ENCODE assay signal across 11 cellular contexts in the genomic region with DNA sequence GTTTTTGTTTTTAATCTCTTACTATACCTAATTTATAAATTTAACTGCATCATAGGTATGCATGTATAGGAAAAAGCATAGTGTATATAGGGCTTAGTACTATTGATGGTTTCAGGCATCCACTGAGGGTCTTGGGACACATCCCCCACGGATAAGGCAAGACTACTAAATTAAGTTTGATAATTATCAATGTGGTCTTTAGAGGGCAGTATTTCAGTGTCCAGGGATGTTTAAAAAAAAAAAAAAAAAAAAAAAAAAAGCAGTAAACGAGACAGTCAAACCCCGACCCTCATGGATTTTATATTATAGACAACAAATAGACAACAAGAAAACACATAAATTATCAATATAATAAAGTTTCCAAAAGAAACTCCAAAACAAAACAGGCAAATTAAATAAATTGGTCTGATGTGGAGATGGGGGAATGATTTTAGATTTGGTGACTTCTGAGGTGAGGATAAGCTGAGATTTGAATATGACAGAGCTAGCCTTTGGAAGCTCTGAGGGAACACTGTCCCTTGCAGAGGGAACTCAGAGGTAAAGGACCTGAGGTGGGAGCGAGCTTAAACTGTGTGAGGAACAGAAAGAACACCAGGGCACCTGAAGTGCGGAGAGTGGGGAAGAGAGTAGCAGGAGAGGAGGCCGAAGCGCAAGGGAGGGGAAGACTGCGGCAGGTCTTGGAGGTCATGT. TPM values are rescaled to one million over a fixed set of nuclear protein-coding genes. Genes with fewer than 3 reads are reported as not detected.
A peak's percentile ranks its signal among the peaks of the same experiment; 100 is the strongest.
DNase-seq lines count a peak whose midpoint lies in the region; ATAC-seq, FAIRE-seq and TF ChIP-seq lines count a peak whose summit lies in the region.
"Had no signal": no experiment of that assay in that cellular context is flagged by ENCODE, and none has a peak within 500 bp of the region (broad histone marks: within the 10 kb centered on the region; RNA-seq: fewer than 3 reads in every experiment).

No MANE protein-coding gene starts in this region.

- no peak overlapping the region for H3K4me3 Mint-ChIP-seq in activated T-helper 17 cell treated with anti-CD3 and anti-CD28 coated beads, Interleukin-2, amount 50 U/mL, for 72 hours

- FAIRE-seq in GM12878 (lab: Jason Lieb, UNC) (no peak), GM12891 (lab: Jason Lieb, UNC) (no peak)

- no peak overlapping the region for H2AFZ ChIP-seq in GM12878 (ENCODE audit: control insufficient read depth, low read depth, low read length)

- H3K4me3 ChIP-seq in GM12878 (no peak overlapping the region), right lobe of liver (no peak overlapping the region)
- H3K4me3 ChIP-seq: lung had no signal

- RAD21 ChIA-PET in GM12878 (lab: Charles Lee; ENCODE audit: unreplicated experiment): no interaction called here

- CTCF ChIA-PET in GM12878 (lab: Yijun Ruan, JAX): interaction anchor here (0.6 to 1.1 kb wide), 6 partner anchors 28 to 156 kb away, joined by 3 to 14 read pairs (median 4); no protein-coding TSS in a partner anchor

- TF ChIP-seq CTCF in C4-2B (conservative IDR thresholded peaks at IDR 0.05) (peak; percentile 69), GM12878 (IDR thresholded peaks at IDR 0.05 in 2 of 3, conservative IDR thresholded peaks at IDR 0.05 in 1 of 3; ENCODE audit: control insufficient read depth in 2 of 3, extremely low read depth in 1 of 3, insufficient read depth in 1 of 3, low read depth in 3 of 3, low read length in 3 of 3) (peak in 1 of 3 experiments; percentile 15; a peak in 2 of 6 replicates), right lobe of liver (IDR thresholded peaks at IDR 0.05) (peak in 3 of 4 donors; percentile 37 to 49 (median 40))

- SMC1A ChIA-PET in GM12878 (lab: Charles Lee; ENCODE audit: uncharacterized antibody, unreplicated experiment): interaction anchor here (1.3 to 3.0 kb wide), 2 partner anchors 34 to 155 kb away, joined by 4 to 13 read pairs; no protein-coding TSS in a partner anchor

- H3K27ac Mint-ChIP-seq in activated T-helper 17 cell treated with anti-CD3 and anti-CD28 coated beads, Interleukin-2, amount 50 U/mL, for 72 hours: no peak overlapping the region

- DNase-seq in HT-29 (ENCODE audit: low spot score) (peak; percentile 19), GM12878 (ENCODE audit: low read depth, low spot score) (no peak), right lobe of liver (no peak), DMS153 treated with DMSO at 0.1 percent for 48 hours (lab: John Stamatoyannopoulos, UW; ENCODE audit: unreplicated experiment) (no peak), GM12891 (ENCODE audit: insufficient read length, low spot score) (no peak)
- DNase-seq: SHP77 treated with DMSO at 0.1 percent for 48 hours had no signal

- H3K9me3 ChIP-seq in GM12878 (replicated peaks; ENCODE audit: control insufficient read depth, insufficient read depth, low read length): no peaks in the 10 kb centered on the region
- no peaks in the 10 kb centered on the region for H3K9me3 ChIP-seq in right lobe of liver

- no peak overlapping the region for H3K9ac ChIP-seq in GM12878 (ENCODE audit: control insufficient read depth, insufficient read depth, low read length)

- H3K27ac ChIP-seq in C4-2B: no peak overlapping the region
- H3K27ac ChIP-seq in GM12878 (ENCODE audit: control insufficient read depth, insufficient read depth): no peak overlapping the region
- H3K27ac ChIP-seq in right lobe of liver: no peak overlapping the region

- peaks cover 3% of the 10 kb centered on the region for H3K27me3 Mint-ChIP-seq in activated T-helper 17 cell treated with anti-CD3 and anti-CD28 coated beads, Interleukin-2, amount 50 U/mL, for 72 hours

- H4K20me1 ChIP-seq in GM12878 (ENCODE audit: control insufficient read depth, insufficient read depth): no peaks in the 10 kb centered on the region

- POLR2A ChIA-PET in GM12878 (lab: Charles Lee): no interaction called here

- no peaks in the 10 kb centered on the region for H3K9me3 Mint-ChIP-seq in activated T-helper 17 cell treated with anti-CD3 and anti-CD28 coated beads, Interleukin-2, amount 50 U/mL, for 72 hours

- no peaks in the 10 kb centered on the region for H3K36me3 Mint-ChIP-seq in activated T-helper 17 cell treated with anti-CD3 and anti-CD28 coated beads, Interleukin-2, amount 50 U/mL, for 72 hours (ENCODE audit: low read depth)

- H3K27me3 ChIP-seq in GM12878 (replicated peaks in 1 of 2; ENCODE audit: control insufficient read depth in 2 of 2, insufficient read depth in 2 of 2, low read length in 1 of 2) (no peaks in the 10 kb centered on the region), right lobe of liver (no peaks in the 10 kb centered on the region)

- H3K36me3 ChIP-seq in GM12878 (ENCODE audit: control insufficient read depth in 2 of 2, insufficient read depth in 2 of 2, low read length in 1 of 2): no peaks in the 10 kb centered on the region
- H3K36me3 ChIP-seq in right lobe of liver: no peaks in the 10 kb centered on the region

- TF ChIP-seq RAD21 in GM12878 (IDR thresholded peaks at IDR 0.05; ENCODE audit: insufficient read depth, low read depth, low read length): peak; percentile 22; the same call in 1 of the 2 replicates

- intact Hi-C loops in GM12878 (cut with micrococcal nuclease; ENCODE audit: unreplicated experiment): no loop called here
- intact Hi-C loops in right lobe of liver (cut with DNase I): no loop called here

- H3K4me2 ChIP-seq in GM12878 (ENCODE audit: control insufficient read depth, insufficient read depth): no peak overlapping the region

- no TSS peak for BruUV-seq in GM12878 (replicated peaks; lab: Mats Ljungman, UMichigan)

- TF ChIP-seq EP300 in GM12878 (IDR thresholded peaks at IDR 0.05; ENCODE audit: borderline replicate concordance in 1 of 2, control insufficient read depth in 1 of 2, low read depth in 2 of 2, low read length in 2 of 2): no peak

- no peaks in the 10 kb centered on the region for H3K79me2 ChIP-seq in GM12878 (ENCODE audit: control insufficient read depth, insufficient read depth, low read length)

- 53% methylated on average over 8 of the region's 8 CpGs for WGBS in GM12878 (ENCODE audit: insufficient coverage, insufficient replicate concordance, low lambda C conversion rate, missing lambda C conversion rate)
- WGBS in right lobe of liver (ENCODE audit: insufficient coverage, low coverage, low lambda C conversion rate, missing lambda C conversion rate): 59% methylated on average over 8 of the region's 8 CpGs

- H3K4me1 ChIP-seq in GM12878 (ENCODE audit: control insufficient read depth, insufficient read depth, low read length): no peaks in the 10 kb centered on the region
- H3K4me1 ChIP-seq in right lobe of liver: no peaks in the 10 kb centered on the region

- TF ChIP-seq POLR2A in GM12878 (IDR thresholded peaks at IDR 0.05; ENCODE audit: low read depth, low read length): no peak
- no peak for TF ChIP-seq POLR2A in right lobe of liver (IDR thresholded peaks at IDR 0.05)
- TF ChIP-seq POLR2A in GM12891 (IDR thresholded peaks at IDR 0.05; ENCODE audit: low read depth, low read length): no peak

- H3K4me1 Mint-ChIP-seq in activated T-helper 17 cell treated with anti-CD3 and anti-CD28 coated beads, Interleukin-2, amount 50 U/mL, for 72 hours: no peaks in the 10 kb centered on the region

- in situ Hi-C loops in GM12878 (cut with MboI): no loop called here

- peak; percentile 14; the same call in 1 of the 3 replicates for ATAC-seq in GM12878
- peak in 1 of 4 donors; percentile 31 for ATAC-seq in right lobe of liver
- no peak for ATAC-seq in GM19467 (IDR thresholded peaks at IDR 0.05; ENCODE audit: unreplicated experiment)
- ATAC-seq in activated T-helper 17 cell treated with anti-CD3 and anti-CD28 coated beads, Interleukin-2, amount 50 U/mL, for 72 hours (replicated peaks): no peak

TF ChIP-seq in GM12878, 131 proteins besides CTCF, POLR2A, EP300 and RAD21:
- no peak for TF ChIP-seq POLR2AphosphoS2 (IDR thresholded peaks at IDR 0.05; ENCODE audit: low read depth, low read length)
- peak; percentile 95 for TF ChIP-seq ZNF384 (IDR thresholded peaks at IDR 0.05; ENCODE audit: borderline replicate concordance, low read depth, low read length)

TF ChIP-seq in GM12891, 5 proteins besides CTCF, POLR2A, EP300 and RAD21:
- TF ChIP-seq PAX5 (IDR thresholded peaks at IDR 0.05; ENCODE audit: insufficient read depth, low read length, severe bottlenecking) (no peak), POLR2AphosphoS5 (IDR thresholded peaks at IDR 0.05; ENCODE audit: low read depth, low read length) (no peak), TAF1 (IDR thresholded peaks at IDR 0.05; ENCODE audit: low read depth, low read length) (no peak), SPI1 (IDR thresholded peaks at IDR 0.05; ENCODE audit: low read depth, low read length) (no peak), POU2F2 (IDR thresholded peaks at IDR 0.05; ENCODE audit: low read depth, low read length) (no peak)

RNA-seq across cellular contexts. Expression of a gene that starts 14.8 kb away (rescaled TPM):
- not detected in 2 replicates for total RNA-seq in HT-29 (2014; rRNA removed; shearing (Covaris generic))
- total RNA-seq in GM12878 (2013; cell fraction: nucleolus; rRNA removed): not detected in 2 replicates
- total RNA-seq in GM12878 (2014; rRNA removed) (not detected in 2 replicates), GM12878 (2014; rRNA removed; fragmentation: Illumina TruSeq; extraction: Trizol) (not detected in 2 replicates), GM12878 (2021) (not detected in 2 replicates), right lobe of liver (under 1 TPM in 1 of 6 experiments, not detected in 5; 0.12 TPM)
- polyA plus RNA-seq in GM12878 (2011; ENCODE audit: low read depth): not detected
- polyA plus RNA-seq in GM12878 (2011; rRNA removed) (not detected in 2 replicates), GM12878 (2014; fragmentation: Illumina TruSeq; extraction: Trizol) (not detected in 2 replicates), GM12878 (2014; fragmentation: Nextera tagmentation; extraction: Ambion mirVana) (under 1 TPM in 1 of 2 experiments, not detected in 1; 0.06 TPM), GM12878 (2014; rRNA removed) (not detected in 2 replicates), GM12878 (2016; fragmentation: Nextera tagmentation; extraction: Ambion mirVana) (under 1 TPM; 0.20 to 0.21 TPM)
- not detected in 2 replicates for polyA plus RNA-seq in GM12878 (2011; cell fraction: cytosol; rRNA removed)
- not detected in 2 replicates for polyA plus RNA-seq in GM12878 (2011; cell fraction: nucleus; rRNA removed)
- 0.07 TPM in 1 of 2 replicates, not detected in the other for polyA plus RNA-seq in GM12878 (2012)
- not detected in 2 replicates for polyA minus RNA-seq in GM12878 (2011; rRNA and poly(A)+ RNA removed)
- not detected in 2 replicates for polyA minus RNA-seq in GM12878 (2011; cell fraction: cytosol; rRNA and poly(A)+ RNA removed)
- not detected in 2 replicates for polyA minus RNA-seq in GM12878 (2011; cell fraction: nucleus; rRNA and poly(A)+ RNA removed)
- total RNA-seq in activated T-helper 17 cell treated with anti-CD3 and anti-CD28 coated beads, Interleukin-2, amount 50 U/mL, for 72 hours: not detected
- polyA plus RNA-seq in GM12891 (2012; ENCODE audit: low read depth, missing spikeins): not detected
- total RNA-seq: dermis microvascular lymphatic vessel endothelial cell, lung had no signal
- polyA plus RNA-seq: lung had no signal
